28 cellular contexts compared by ENCODE assay signal in genomic region chr1:6133146-6133895, GRCh38. TPM values are rescaled to one million over a fixed set of nuclear protein-coding genes. Genes with fewer than 3 reads are reported as not detected.
"Had no signal": no experiment of that assay in that cellular context is flagged by ENCODE, and none has a peak within 500 bp of the region (broad histone marks: within the 10 kb centered on the region; RNA-seq: fewer than 3 reads in every experiment).

No MANE protein-coding gene starts in this region.

- H3K4me3 Mint-ChIP-seq: activated CD8-positive, alpha-beta memory T cell treated with anti-CD3 and anti-CD28 coated beads, Interleukin-2, amount 10 ng/mL, durations not matched to agents 7 days and 5 days; activated CD8-positive, alpha-beta T cell treated with anti-CD3 and anti-CD28 coated beads for 36 hours; activated naive CD8-positive, alpha-beta T cell treated with anti-CD3 and anti-CD28 coated beads, Interleukin-2, amount 50 U/mL, for 24 hours; activated T-cell treated with anti-CD3 and anti-CD28 coated beads, Interleukin-2, amount 50 U/mL, for 24 hours; activated T-helper 1 cell treated with anti-CD3 and anti-CD28 coated beads, Interleukin-12 subunit alpha, Interleukin-12 subunit beta, Interleukin-2, Interleukin-4 antibody, amounts not matched to agents 30 ng/mL and 10 ng/mL and 1 ng/mL, durations not matched to agents 14 hours and 24 hours and 36 hours had no signal

- H3K27me3 ChIP-seq: brain microvascular endothelial cell had no signal

- H3K36me3 ChIP-seq: brain microvascular endothelial cell, SJCRH30, WERI-Rb-1 had no signal

- H3K36me3 Mint-ChIP-seq: activated CD8-positive, alpha-beta memory T cell treated with anti-CD3 and anti-CD28 coated beads, Interleukin-2, amount 10 ng/mL, durations not matched to agents 7 days and 5 days had no signal

- ATAC-seq: activated CD4-positive, CD25-positive, alpha-beta regulatory T cell treated with anti-CD3 and anti-CD28 coated beads, Interleukin-2, amount 50 U/mL, for 24 hours; activated CD8-positive, alpha-beta memory T cell treated with anti-CD3 and anti-CD28 coated beads, Interleukin-2, amount 10 ng/mL, durations not matched to agents 7 days and 5 days; activated CD8-positive, alpha-beta T cell treated with anti-CD3 and anti-CD28 coated beads for 36 hours; activated naive CD4-positive, alpha-beta T cell treated with anti-CD3 and anti-CD28 coated beads, Interleukin-2, amount 50 U/mL, for 72 hours; activated naive CD8-positive, alpha-beta T cell treated with anti-CD3 and anti-CD28 coated beads, Interleukin-2, amount 50 U/mL, for 24 hours had no signal

- H3K27ac Mint-ChIP-seq: activated CD8-positive, alpha-beta memory T cell treated with anti-CD3 and anti-CD28 coated beads, Interleukin-2, amount 10 ng/mL, durations not matched to agents 7 days and 5 days; activated CD8-positive, alpha-beta T cell treated with anti-CD3 and anti-CD28 coated beads for 36 hours; activated naive CD8-positive, alpha-beta T cell treated with anti-CD3 and anti-CD28 coated beads, Interleukin-2, amount 50 U/mL, for 24 hours; activated T-cell treated with anti-CD3 and anti-CD28 coated beads, Interleukin-2, amount 50 U/mL, for 24 hours; activated T-helper 1 cell treated with anti-CD3 and anti-CD28 coated beads, Interleukin-12 subunit alpha, Interleukin-12 subunit beta, Interleukin-2, Interleukin-4 antibody, amounts not matched to agents 30 ng/mL and 10 ng/mL and 1 ng/mL, durations not matched to agents 14 hours and 24 hours and 36 hours had no signal

- H3K4me1 ChIP-seq: SJCRH30 had no signal

- H3K27me3 Mint-ChIP-seq: activated CD8-positive, alpha-beta T cell treated with anti-CD3 and anti-CD28 coated beads for 36 hours; activated T-cell treated with anti-CD3 and anti-CD28 coated beads, Interleukin-2, amount 50 U/mL, for 24 hours had no signal

- H3K4me3 ChIP-seq: SJCRH30 had no signal

- DNase-seq: activated CD4-positive, alpha-beta T cell treated with anti-CD3 and anti-CD28 coated beads for 4 hours; activated CD8-positive, alpha-beta memory T cell treated with anti-CD3 and anti-CD28 coated beads, Interleukin-2, amount 10 ng/mL, durations not matched to agents 7 days and 5 days; activated CD8-positive, alpha-beta T cell treated with anti-CD3 and anti-CD28 coated beads for 36 hours; activated effector memory CD4-positive, alpha-beta T cell treated with Interleukin-2 at 50 U/mL for 16 hours; activated naive CD4-positive, alpha-beta T cell treated with Interleukin-2 at 50 U/mL for 16 hours; activated naive CD8-positive, alpha-beta T cell treated with anti-CD3 and anti-CD28 coated beads, Interleukin-2, amount 50 U/mL, for 24 hours; activated T-cell treated with anti-CD3 and anti-CD28 coated beads, Interleukin-2, amount 50 U/mL, for 24 hours; amniotic stem cell; brain microvascular endothelial cell; MV-4-11; NCI-H1092 treated with DMSO at 0.1 percent for 48 hours; NCI-H1417 treated with DMSO at 0.1 percent for 48 hours; NCI-H1694; NCI-H2029; NCI-H2107; NCI-H2171 treated with DMSO at 0.1 percent for 48 hours; NCI-H226; NCI-H526; NCI-H774; SJCRH30; SK-N-SH; T-helper 1 cell; WERI-Rb-1 had no signal

- H3K9ac ChIP-seq: KMS-11, SK-N-SH had no signal

- H3K4me1 Mint-ChIP-seq: activated CD8-positive, alpha-beta memory T cell treated with anti-CD3 and anti-CD28 coated beads, Interleukin-2, amount 10 ng/mL, durations not matched to agents 7 days and 5 days; activated naive CD8-positive, alpha-beta T cell treated with anti-CD3 and anti-CD28 coated beads, Interleukin-2, amount 50 U/mL, for 24 hours had no signal

- H3K4me2 ChIP-seq: KMS-11, SK-N-SH had no signal

- H3K27ac ChIP-seq: brain microvascular endothelial cell, KMS-11, SJCRH30, WERI-Rb-1 had no signal

- H3K9me3 Mint-ChIP-seq: activated CD8-positive, alpha-beta T cell treated with anti-CD3 and anti-CD28 coated beads for 36 hours had no signal

RNA-seq across cellular contexts. Expression of gene CHD5, which starts 46.8 kb away (rescaled TPM):
- total RNA-seq: RPMI7951 had no signal
